21 cellular contexts compared by ENCODE assay signal in genomic region chr6:10351678-10352220, GRCh38.
"Had no signal": no experiment of that assay in that cellular context is flagged by ENCODE, and none has a peak within 500 bp of the region (broad histone marks: within the 10 kb centered on the region; RNA-seq: fewer than 3 reads in every experiment).

No MANE protein-coding gene starts in this region.

- H3K4me3 ChIP-seq: adrenal gland, breast epithelium, stomach, testis, upper lobe of left lung had no signal

- H3K27ac ChIP-seq: adrenal gland, breast epithelium, stomach, testis, upper lobe of left lung, WERI-Rb-1 had no signal

- DNase-seq: activated CD4-positive, alpha-beta T cell treated with anti-CD3 and anti-CD28 coated beads, Interleukin-2, amount 50 U/mL, for 4 hours; activated gamma-delta T cell; adrenal gland; effector memory CD8-positive, alpha-beta T cell; foreskin melanocyte; glutamatergic neuron; hippocampal formation; nephron progenitor cell; occipital lobe; posterior cingulate gyrus; stimulated activated CD4-positive, alpha-beta T cell treated with anti-CD3 and anti-CD28 coated beads, Interleukin-15, amount 100 ng/mL, for 24 hours; stimulated activated CD4-positive, alpha-beta T cell treated with anti-CD3 and anti-CD28 coated beads, Interleukin-2, amount 100 ng/mL, for 48 hours; stomach; T-helper 17 cell; testis; WERI-Rb-1 had no signal

- H3K9me3 ChIP-seq: adrenal gland, testis, upper lobe of left lung had no signal

- H3K36me3 ChIP-seq: adrenal gland, breast epithelium, stomach, upper lobe of left lung, WERI-Rb-1 had no signal

- H3K4me1 ChIP-seq: adrenal gland, breast epithelium, stomach, testis, upper lobe of left lung had no signal

- H3K27me3 ChIP-seq: adrenal gland, breast epithelium, stomach, testis, upper lobe of left lung had no signal

- H3K27ac Mint-ChIP-seq: activated naive CD4-positive, alpha-beta T cell treated with anti-CD3 and anti-CD28 coated beads, Interleukin-2, amount 50 U/mL, for 24 hours; effector memory CD8-positive, alpha-beta T cell; mesothelial cell of epicardium; nephron progenitor cell; T-helper 17 cell had no signal

- H3K4me1 Mint-ChIP-seq: activated naive CD4-positive, alpha-beta T cell treated with anti-CD3 and anti-CD28 coated beads, Interleukin-2, amount 50 U/mL, for 24 hours; mesothelial cell of epicardium; T-helper 17 cell had no signal

- H3K4me3 Mint-ChIP-seq: activated naive CD4-positive, alpha-beta T cell treated with anti-CD3 and anti-CD28 coated beads, Interleukin-2, amount 50 U/mL, for 24 hours; effector memory CD8-positive, alpha-beta T cell; mesothelial cell of epicardium; nephron progenitor cell; T-helper 17 cell had no signal

- ATAC-seq: effector memory CD8-positive, alpha-beta T cell; left lobe of liver; T-helper 17 cell had no signal

- H3K9me3 Mint-ChIP-seq: activated naive CD4-positive, alpha-beta T cell treated with anti-CD3 and anti-CD28 coated beads, Interleukin-2, amount 50 U/mL, for 24 hours had no signal

- H3K36me3 Mint-ChIP-seq: activated naive CD4-positive, alpha-beta T cell treated with anti-CD3 and anti-CD28 coated beads, Interleukin-2, amount 50 U/mL, for 24 hours; mesothelial cell of epicardium had no signal
